ENCODE assay signal across 8 cellular contexts in the genomic region with DNA sequence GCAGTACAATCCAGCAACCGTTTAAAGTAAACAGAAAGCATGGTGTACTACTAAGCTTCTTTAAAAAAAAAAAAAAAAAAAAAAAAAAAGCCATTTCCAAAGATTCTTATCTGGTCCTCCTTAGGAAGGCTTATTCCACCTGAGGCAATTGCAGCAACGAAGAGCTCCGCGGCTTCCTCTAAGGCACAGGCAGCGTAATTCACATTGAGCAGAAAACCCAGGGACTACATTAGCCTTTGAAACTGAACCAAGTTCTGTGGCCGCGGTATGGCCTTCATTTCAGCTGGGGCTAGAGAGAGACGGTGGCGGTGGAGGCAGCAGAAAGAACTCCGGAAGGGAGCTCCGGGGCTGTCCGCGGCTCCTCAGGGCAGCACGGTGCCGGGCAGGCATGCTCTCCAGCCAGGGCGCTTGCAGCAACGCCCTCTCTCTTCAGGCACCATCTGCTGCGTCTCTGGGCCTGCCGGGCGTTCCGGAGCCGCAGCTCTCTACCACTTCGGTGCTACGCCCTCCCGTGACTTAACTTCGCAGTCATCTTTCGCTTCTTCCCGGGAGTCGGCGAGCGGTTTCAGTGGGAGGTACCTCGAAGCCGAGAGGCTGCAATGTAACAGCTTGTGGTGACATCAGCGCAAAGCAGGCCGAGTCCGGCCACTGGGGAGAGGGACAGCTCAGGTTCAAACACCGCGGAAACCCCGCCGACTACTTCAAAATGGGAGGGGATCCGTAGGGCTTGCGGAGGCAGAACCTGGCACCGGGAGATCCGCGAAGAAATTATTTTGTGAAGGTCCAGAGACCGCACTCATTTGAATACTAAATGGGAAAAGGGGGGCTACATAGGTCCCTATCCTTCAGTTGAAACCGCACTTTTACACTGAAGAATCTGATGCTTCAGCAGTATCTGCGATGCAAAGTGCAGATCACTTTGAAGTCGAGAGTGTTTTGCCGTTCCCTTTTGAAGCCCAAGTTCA.
A peak's percentile ranks its signal among the peaks of the same experiment; 100 is the strongest.
DNase-seq lines count a peak whose midpoint lies in the region; ATAC-seq and TF ChIP-seq lines count a peak whose summit lies in the region.

No MANE protein-coding gene starts in this region.

- H2AFZ ChIP-seq in OCI-LY7 (ENCODE audit: low read length) (no peak overlapping the region), fibroblast of lung (ENCODE audit: low read length) (no peak overlapping the region)

- H4K20me1 ChIP-seq in OCI-LY7 (ENCODE audit: insufficient read depth, low read length) (no peaks in the 10 kb centered on the region), fibroblast of lung (ENCODE audit: control insufficient read depth, extremely low read depth, insufficient read depth, low read length) (no peaks in the 10 kb centered on the region)

- H3K9ac ChIP-seq in HUES48 (ENCODE audit: low read depth, low read length) (peak overlapping the region; percentile 82), fibroblast of lung (ENCODE audit: insufficient read depth, low read length) (peak overlapping the region; percentile 73)

- peak overlapping the region; percentile 80 for H3K4me3 ChIP-seq in HUES48 (ENCODE audit: low read depth, low read length)
- H3K4me3 ChIP-seq in OCI-LY7 (ENCODE audit: low read depth, low read length, poor library complexity, severe bottlenecking), result no peak overlapping the region
- H3K4me3 ChIP-seq in fibroblast of lung (replicated peaks in 1 of 4; ENCODE audit: control extremely low read depth in 1 of 4, insufficient read depth in 1 of 4, low read depth in 3 of 4, low read length in 4 of 4), result peak overlapping the region; percentile 61 to 81 (median 69)

- H3K36me3 Mint-ChIP-seq in activated T-cell treated with anti-CD3 and anti-CD28 coated beads, Interleukin-2, amount 50 U/mL, for 4 hours (ENCODE audit: insufficient read depth), result no peaks in the 10 kb centered on the region

- no TSS peak for BruUV-seq in OCI-LY7 (replicated peaks; lab: Mats Ljungman, UMichigan)

- no peak for TF ChIP-seq CTCF in OCI-LY7 (conservative IDR thresholded peaks at IDR 0.05; ENCODE audit: low read length)
- TF ChIP-seq CTCF in fibroblast of lung (conservative IDR thresholded peaks at IDR 0.05 in 1 of 2, IDR thresholded peaks at IDR 0.05 in 1 of 2; ENCODE audit: low read depth in 1 of 2, low read length in 2 of 2), result peak; percentile 23 to 24

- no peaks in the 10 kb centered on the region for H3K27me3 Mint-ChIP-seq in activated T-cell treated with anti-CD3 and anti-CD28 coated beads, Interleukin-2, amount 50 U/mL, for 4 hours (ENCODE audit: low read depth)

- no peak overlapping the region for H3K4me3 Mint-ChIP-seq in activated T-cell treated with anti-CD3 and anti-CD28 coated beads, Interleukin-2, amount 50 U/mL, for 4 hours

- H3K9me3 ChIP-seq in HUES48 (ENCODE audit: control insufficient read depth, insufficient read depth, low read length) (no peaks in the 10 kb centered on the region), OCI-LY7 (ENCODE audit: low read length) (no peaks in the 10 kb centered on the region), fibroblast of lung (ENCODE audit: control insufficient read depth, insufficient read depth, low read depth, low read length) (no peaks in the 10 kb centered on the region)

- H3K79me2 ChIP-seq in OCI-LY7 (ENCODE audit: insufficient read depth, low read depth, low read length) (no peaks in the 10 kb centered on the region), fibroblast of lung (ENCODE audit: control insufficient read depth, insufficient read depth, low read length) (peaks cover 67% of the 10 kb centered on the region)

- H3K27ac ChIP-seq in HUES48 (ENCODE audit: low read depth, low read length) (peak overlapping the region; percentile 97), OCI-LY7 (ENCODE audit: low read depth, low read length, poor library complexity, severe bottlenecking) (no peak overlapping the region), fibroblast of lung (ENCODE audit: insufficient read depth, low read length) (peak overlapping the region; percentile 91)

- ATAC-seq in GM21515 (IDR thresholded peaks at IDR 0.05; ENCODE audit: unreplicated experiment), result peak; percentile 96
- peak; percentile 96 to 98 for ATAC-seq in activated T-cell treated with anti-CD3 and anti-CD28 coated beads, Interleukin-2, amount 50 U/mL, for 4 hours

- no peaks in the 10 kb centered on the region for H3K4me1 Mint-ChIP-seq in activated T-cell treated with anti-CD3 and anti-CD28 coated beads, Interleukin-2, amount 50 U/mL, for 4 hours (ENCODE audit: low read depth)

- no peaks in the 10 kb centered on the region for H3K9me3 Mint-ChIP-seq in activated T-cell treated with anti-CD3 and anti-CD28 coated beads, Interleukin-2, amount 50 U/mL, for 4 hours

- intact Hi-C loops in OCI-LY7 (cut with micrococcal nuclease; ENCODE audit: unreplicated experiment), result no loop called here

- CTCF ChIA-PET in OCI-LY7 (lab: Charles Lee; ENCODE audit: unreplicated experiment), result interaction anchor here (1.4 kb wide), 1 partner anchor 28 kb away, joined by 4 read pairs; no protein-coding TSS in a partner anchor

- H3K27me3 ChIP-seq in HUES48 (ENCODE audit: control insufficient read depth, insufficient read depth, low read length) (no peaks in the 10 kb centered on the region), fibroblast of lung (ENCODE audit: control insufficient read depth, insufficient read depth, low read length) (no peaks in the 10 kb centered on the region)

- DNase-seq in DMS153 (lab: John Stamatoyannopoulos, UW) (peak; percentile 93), OCI-LY7 (ENCODE audit: low spot score) (no peak), fibroblast of lung (ENCODE audit: low read depth in 2 of 2) (peak; percentile 99), myocyte (ENCODE audit: low read depth) (peak; percentile 99)
- DNase-seq in activated T-cell treated with anti-CD3 and anti-CD28 coated beads, Interleukin-2, amount 50 U/mL, for 4 hours, result peak; percentile 44
- peak; percentile 27 for DNase-seq in stimulated activated CD8-positive, alpha-beta memory T cell treated with anti-CD3 and anti-CD28 coated beads, Interleukin-7, amount 100 ng/mL, for 24 hours (ENCODE audit: low read depth)

- H3K4me1 ChIP-seq in HUES48 (ENCODE audit: control insufficient read depth, insufficient read depth, low read length) (peaks cover 42% of the 10 kb centered on the region), OCI-LY7 (ENCODE audit: insufficient read depth, low read length, poor library complexity, severe bottlenecking) (peaks cover 24% of the 10 kb centered on the region), fibroblast of lung (ENCODE audit: control insufficient read depth, extremely low read depth, insufficient read depth, low read length) (peaks cover 3% of the 10 kb centered on the region)

- H3K36me3 ChIP-seq in HUES48 (ENCODE audit: control insufficient read depth, insufficient read depth, low read length), result no peaks in the 10 kb centered on the region
- no peaks in the 10 kb centered on the region for H3K36me3 ChIP-seq in OCI-LY7 (ENCODE audit: insufficient read depth, low read length)
- peaks cover 2% of the 10 kb centered on the region for H3K36me3 ChIP-seq in fibroblast of lung (ENCODE audit: control insufficient read depth, insufficient read depth, low read length)

- POLR2A ChIA-PET in OCI-LY7 (lab: Charles Lee), result interaction anchor here (0.7 to 2.2 kb wide), 8 partner anchors 7 to 108 kb away, joined by 3 to 15 read pairs (median 7); no protein-coding TSS in a partner anchor

- H3K4me2 ChIP-seq in OCI-LY7 (ENCODE audit: low read length), result peak overlapping the region; percentile 41; the same call in 1 of the 2 replicates
- H3K4me2 ChIP-seq in fibroblast of lung (ENCODE audit: extremely low read depth, insufficient read depth, low read length), result peak overlapping the region; percentile 92

- no peaks in the 10 kb centered on the region for H3K9me2 ChIP-seq in OCI-LY7 (ENCODE audit: insufficient read depth, low read length)
